Comparison of ENCODE assay signal across 13 cellular contexts in genomic region chr10:114697061-114697598, GRCh38. TPM values are rescaled to one million over a fixed set of nuclear protein-coding genes. Genes with fewer than 3 reads are reported as not detected.
A peak's percentile ranks its signal among the peaks of the same experiment; 100 is the strongest.
DNase-seq lines count a peak whose midpoint lies in the region; ATAC-seq and TF ChIP-seq lines count a peak whose summit lies in the region.
"Had no signal": no experiment of that assay in that cellular context is flagged by ENCODE, and none has a peak within 500 bp of the region (broad histone marks: within the 10 kb centered on the region; RNA-seq: fewer than 3 reads in every experiment).

No MANE protein-coding gene starts in this region.

- H3K36me3 ChIP-seq in HEK293 (ENCODE audit: control insufficient read depth in 2 of 2, insufficient read depth in 1 of 2, low read length in 2 of 2) (no peaks in the 10 kb centered on the region), mammary epithelial cell (ENCODE audit: insufficient read depth, low read length) (no peaks in the 10 kb centered on the region), right atrium auricular region (no peaks in the 10 kb centered on the region), skeletal muscle satellite cell (ENCODE audit: insufficient read depth, low read length) (no peaks in the 10 kb centered on the region)

- dilution Hi-C loops in mammary epithelial cell (cut with HindIII; ENCODE audit: low sequenced_read_pairs) = loop anchor here (5.0 to 10.0 kb wide), 2 partner anchors 100 to 142 kb away; no protein-coding TSS in a partner anchor

- TF ChIP-seq CTCF in HEK293 (tag by site-specific recombination; IDR thresholded peaks at IDR 0.05) (no peak), mammary epithelial cell (conservative IDR thresholded peaks at IDR 0.05 in 1 of 2, IDR thresholded peaks at IDR 0.05 in 1 of 2; ENCODE audit: extremely low read depth in 1 of 2, insufficient read depth in 1 of 2, low read depth in 1 of 2, low read length in 2 of 2) (no peak), right atrium auricular region (IDR thresholded peaks at IDR 0.05) (no peak), mesothelial cell of epicardium (IDR thresholded peaks at IDR 0.05; ENCODE audit: unreplicated experiment) (no peak)

- H3K4me1 ChIP-seq in HEK293 (ENCODE audit: control insufficient read depth, insufficient read depth, low read length) = peaks cover 9% of the 10 kb centered on the region; the same call in 1 of the 2 replicates
- H3K4me1 ChIP-seq in mammary epithelial cell (ENCODE audit: insufficient read depth, low read length) = peaks cover 12% of the 10 kb centered on the region
- peaks cover 0 to 46% of the 10 kb centered on the region in 2 donors for H3K4me1 ChIP-seq in right atrium auricular region
- peaks cover 29% of the 10 kb centered on the region for H3K4me1 ChIP-seq in skeletal muscle satellite cell (ENCODE audit: control insufficient read depth, insufficient read depth, low read length)

- no peak overlapping the region for H3K27ac ChIP-seq in HEK293 (ENCODE audit: extremely low read depth, low read depth, low read length)
- no peak overlapping the region for H3K27ac ChIP-seq in mammary epithelial cell (ENCODE audit: insufficient read depth, low read depth, low read length)
- H3K27ac ChIP-seq in right atrium auricular region = peak overlapping the region; percentile 70 to 80

- H3K27me3 Mint-ChIP-seq in mesothelial cell of epicardium (ENCODE audit: low read depth) = no peaks in the 10 kb centered on the region

- no peaks in the 10 kb centered on the region for H4K20me1 ChIP-seq in mammary epithelial cell (ENCODE audit: insufficient read depth, low read length)

- peak overlapping the region; percentile 44 for H2AFZ ChIP-seq in mammary epithelial cell (ENCODE audit: low read depth, low read length)

- no peaks in the 10 kb centered on the region for H3K79me2 ChIP-seq in mammary epithelial cell (ENCODE audit: insufficient read depth, low read length)

- intact Hi-C loops in mammary epithelial cell (cut with micrococcal nuclease) = loop anchor here (5.0 kb wide), 1 partner anchor 395 kb away; no protein-coding TSS in a partner anchor

- CTCF ChIA-PET in HEK293 (lab: Yijun Ruan, JAX) = interaction anchor here (0.7 to 1.7 kb wide), 7 partner anchors 15 to 393 kb away, joined by 3 to 5 read pairs (median 4); no protein-coding TSS in a partner anchor
- CTCF ChIA-PET in mammary epithelial cell (lab: Charles Lee; ENCODE audit: low non-redundant PET) = no interaction called here

- H3K9me3 ChIP-seq in HEK293 (ENCODE audit: control insufficient read depth, insufficient read depth, low read depth, low read length) (no peaks in the 10 kb centered on the region), mammary epithelial cell (replicated peaks; ENCODE audit: insufficient read depth, low read length) (no peaks in the 10 kb centered on the region), right atrium auricular region (no peaks in the 10 kb centered on the region), skeletal muscle satellite cell (replicated peaks; ENCODE audit: low read length) (no peaks in the 10 kb centered on the region)

- in situ Hi-C loops in mammary epithelial cell (cut with MboI; ENCODE audit: low sequenced_read_pairs in 2 of 2) = loop anchor here (5.0 to 10.0 kb wide), 3 partner anchors 122 to 150 kb away; no protein-coding TSS in a partner anchor

- no peak overlapping the region for H3K27ac Mint-ChIP-seq in mesothelial cell of epicardium
- H3K27ac Mint-ChIP-seq: activated CD8-positive, alpha-beta T cell treated with anti-CD3 and anti-CD28 coated beads for 36 hours; activated naive CD8-positive, alpha-beta T cell had no signal

- POLR2A ChIA-PET in HEK293 (lab: Yijun Ruan, JAX) = interaction anchor here (1.6 kb wide), 1 partner anchor 65 kb away, joined by 3 read pairs; no protein-coding TSS in a partner anchor

- no TSS peak for BruUV-seq in mammary epithelial cell (replicated peaks; lab: Mats Ljungman, UMichigan)

- H3K4me2 ChIP-seq in mammary epithelial cell (ENCODE audit: insufficient read depth, low read depth, low read length) (peak overlapping the region; percentile 62), skeletal muscle satellite cell (ENCODE audit: low read length) (peak overlapping the region; percentile 48)

- peaks cover 8% of the 10 kb centered on the region for H3K4me1 Mint-ChIP-seq in mesothelial cell of epicardium

- ATAC-seq in GM21717 (IDR thresholded peaks at IDR 0.05; ENCODE audit: unreplicated experiment) (no peak), GM18498 (IDR thresholded peaks at IDR 0.05; ENCODE audit: unreplicated experiment) (no peak)
- ATAC-seq: activated CD8-positive, alpha-beta T cell treated with anti-CD3 and anti-CD28 coated beads for 36 hours; K562; left lobe of liver had no signal

- peaks cover 20% of the 10 kb centered on the region for H3K9me3 Mint-ChIP-seq in mesothelial cell of epicardium
- H3K9me3 Mint-ChIP-seq: activated CD8-positive, alpha-beta T cell treated with anti-CD3 and anti-CD28 coated beads for 36 hours had no signal

- peak; percentile 85 for DNase-seq in mammary epithelial cell
- DNase-seq in right atrium auricular region (ENCODE audit: low spot score) = no peak
- DNase-seq in mesothelial cell of epicardium (ENCODE audit: low spot score in 2 of 2, unreplicated experiment in 2 of 2) = no peak
- DNase-seq in activated CD4-positive, alpha-beta T cell treated with anti-CD3 and anti-CD28 coated beads, Interleukin-2, amount 50 U/mL, for 1 hour = no peak
- DNase-seq: activated CD8-positive, alpha-beta T cell treated with anti-CD3 and anti-CD28 coated beads for 36 hours; NCI-H2227 treated with DMSO at 0.1 percent for 48 hours had no signal

- H3K9ac ChIP-seq in mammary epithelial cell (ENCODE audit: insufficient read depth, low read length) (no peak overlapping the region), skeletal muscle satellite cell (ENCODE audit: low read depth, low read length) (peak overlapping the region; percentile 13)

- H3K27me3 ChIP-seq in mammary epithelial cell (ENCODE audit: insufficient read depth, low read length) (no peaks in the 10 kb centered on the region), right atrium auricular region (no peaks in the 10 kb centered on the region), skeletal muscle satellite cell (ENCODE audit: control insufficient read depth, insufficient read depth, low read length) (no peaks in the 10 kb centered on the region)

- no peak overlapping the region for H3K4me3 ChIP-seq in HEK293 (ENCODE audit: low read depth, low read length)
- H3K4me3 ChIP-seq in mammary epithelial cell (replicated peaks in 1 of 3; ENCODE audit: insufficient read depth in 1 of 3, low read depth in 2 of 3, low read length in 3 of 3) = peak overlapping the region in 2 of 3 experiments; percentile 14 to 20
- no peak overlapping the region for H3K4me3 ChIP-seq in right atrium auricular region
- H3K4me3 ChIP-seq in skeletal muscle satellite cell (ENCODE audit: low read length) = no peak overlapping the region
- H3K4me3 ChIP-seq: K562 had no signal

- peaks cover 3% of the 10 kb centered on the region for H3K36me3 Mint-ChIP-seq in mesothelial cell of epicardium
- H3K36me3 Mint-ChIP-seq: activated naive CD8-positive, alpha-beta T cell had no signal

- H3K4me3 Mint-ChIP-seq in mesothelial cell of epicardium = no peak overlapping the region
- H3K4me3 Mint-ChIP-seq: activated CD8-positive, alpha-beta T cell treated with anti-CD3 and anti-CD28 coated beads for 36 hours; activated naive CD8-positive, alpha-beta T cell had no signal

- 3% methylated on average over 10 of the region's 10 CpGs for WGBS in mammary epithelial cell (ENCODE audit: low coverage, missing lambda C conversion rate)

TF ChIP-seq in HEK293, 187 proteins besides CTCF, POLR2A, EP300 and RAD21 (continues in another document):
- TF ChIP-seq ZNF600 (tag by site-specific recombination; IDR thresholded peaks at IDR 0.05) = 0 out of 2 replicates have a peak, but pooled peaks have one; percentile 33
- TF ChIP-seq HIC1 (tag by site-specific recombination; IDR thresholded peaks at IDR 0.05) = peak; percentile 51; the same call in 1 of the 2 replicates
- no peak for TF ChIP-seq ZNF37A (tag by site-specific recombination; IDR thresholded peaks at IDR 0.05)
- no peak for TF ChIP-seq KLF17 (tag by site-specific recombination; IDR thresholded peaks at IDR 0.05)
- peak; percentile 63; the same call in 1 of the 2 replicates for TF ChIP-seq HOXD13 (CRISPR knock-in tag; IDR thresholded peaks at IDR 0.05; ENCODE audit: borderline replicate concordance)
- no peak for TF ChIP-seq ZNF354C (tag by site-specific recombination; IDR thresholded peaks at IDR 0.05; ENCODE audit: borderline replicate concordance, low read depth)
- TF ChIP-seq ZIC2 (tag by site-specific recombination; IDR thresholded peaks at IDR 0.05) = 0 out of 2 replicates have a peak, but pooled peaks have one; percentile 6
- TF ChIP-seq ZNF433 (tag by site-specific recombination; IDR thresholded peaks at IDR 0.05; ENCODE audit: low read depth) = no peak
- TF ChIP-seq FEZF1 (tag by site-specific recombination; IDR thresholded peaks at IDR 0.05) = peak; percentile 37

RNA-seq across cellular contexts. Expression of gene ABLIM1, which starts 39.1 kb away (rescaled TPM):
- total RNA-seq in mammary epithelial cell (100 to 1,000 TPM in 1 of 2 donors, 10 to 100 TPM in 1; 99.9 to 164 TPM), right atrium auricular region (100 to 1,000 TPM; 359 to 404 TPM), mesothelial cell of epicardium (99.5 to 105 TPM (median 102 TPM) in 3 replicates)
- 75.0 TPM for polyA plus RNA-seq in mammary epithelial cell
- 117 TPM for polyA minus RNA-seq in mammary epithelial cell
- 0.76 and 2.0 TPM in 2 replicates for total RNA-seq in skeletal muscle satellite cell (2012; rRNA removed)

Comparison
In these comparisons a context has a peak if more than half of its experiments do, and no peak if none do; other contexts are left out.
1. H3K27ac ChIP-seq: peak in right atrium auricular region (2 of 2); none in HEK293 (single experiment) and mammary epithelial cell (single experiment).
2. H3K4me3 ChIP-seq: peak in mammary epithelial cell (2 of 3); none in HEK293 (single experiment), right atrium auricular region (0 of 2) and skeletal muscle satellite cell (single experiment).